In the genomic region with DNA sequence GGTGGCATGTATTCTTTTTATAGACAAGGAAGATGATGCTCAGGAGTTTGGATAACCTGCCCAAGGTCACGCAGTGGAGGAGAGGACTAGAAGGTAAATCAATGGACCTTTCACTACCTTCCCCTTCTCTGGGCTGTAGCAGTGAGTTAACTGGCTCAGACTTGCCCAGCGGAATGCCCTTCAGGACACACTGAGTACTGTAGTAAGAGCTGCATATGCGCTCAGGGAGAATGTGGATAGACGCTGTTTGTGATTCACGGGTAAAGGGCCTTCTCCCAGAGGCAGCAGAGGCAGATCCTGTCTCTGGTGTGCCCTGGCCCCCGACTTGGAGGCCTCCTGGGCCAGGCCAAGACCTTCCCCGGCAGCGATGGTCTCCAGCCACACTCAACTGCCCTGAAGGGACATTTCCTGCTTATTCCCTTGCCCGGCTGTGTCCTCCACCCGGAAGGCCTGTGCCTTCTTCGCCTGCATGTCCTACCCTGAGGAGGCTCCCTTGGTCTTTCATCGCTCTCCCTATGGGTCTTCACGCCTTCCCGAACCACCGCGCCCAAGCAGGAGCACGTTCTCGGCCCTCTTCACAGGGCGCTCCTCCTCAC, we compare ENCODE assay signal across 1 cellular context.
TF ChIP-seq lines count a peak whose summit lies in the region.

No MANE protein-coding gene starts in this region.

TF ChIP-seq in H1, 55 proteins besides CTCF, POLR2A, EP300 and RAD21:
- TF ChIP-seq KDM1A (IDR thresholded peaks at IDR 0.05; ENCODE audit: borderline replicate concordance, low read length) (no peak), YY1 (IDR thresholded peaks at IDR 0.05; ENCODE audit: low read depth, low read length) (no peak), CEBPB (IDR thresholded peaks at IDR 0.05; ENCODE audit: low read depth, low read length) (no peak), CREB1 (IDR thresholded peaks at IDR 0.05) (no peak), TAF7 (optimal IDR thresholded peaks at IDR 0.05; ENCODE audit: borderline replicate concordance, low read depth, low read length) (no peak), CHD2 (IDR thresholded peaks at IDR 0.05; ENCODE audit: low read length) (no peak), TBP (IDR thresholded peaks at IDR 0.05; ENCODE audit: low read depth, low read length) (no peak), BRCA1 (IDR thresholded peaks at IDR 0.05; ENCODE audit: low read depth, low read length) (no peak)
- TF ChIP-seq, protein P1, sequence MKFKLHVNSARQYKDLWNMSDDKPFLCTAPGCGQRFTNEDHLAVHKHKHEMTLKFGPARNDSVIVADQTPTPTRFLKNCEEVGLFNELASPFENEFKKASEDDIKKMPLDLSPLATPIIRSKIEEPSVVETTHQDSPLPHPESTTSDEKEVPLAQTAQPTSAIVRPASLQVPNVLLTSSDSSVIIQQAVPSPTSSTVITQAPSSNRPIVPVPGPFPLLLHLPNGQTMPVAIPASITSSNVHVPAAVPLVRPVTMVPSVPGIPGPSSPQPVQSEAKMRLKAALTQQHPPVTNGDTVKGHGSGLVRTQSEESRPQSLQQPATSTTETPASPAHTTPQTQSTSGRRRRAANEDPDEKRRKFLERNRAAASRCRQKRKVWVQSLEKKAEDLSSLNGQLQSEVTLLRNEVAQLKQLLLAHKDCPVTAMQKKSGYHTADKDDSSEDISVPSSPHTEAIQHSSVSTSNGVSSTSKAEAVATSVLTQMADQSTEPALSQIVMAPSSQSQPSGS (IDR thresholded peaks at IDR 0.05; ENCODE audit: low read length), result no peak
